Comparison of ENCODE assay signal across 1 cellular context in genomic region chr3:14322667-14323295, GRCh38.
TF ChIP-seq lines count a peak whose summit lies in the region.

No MANE protein-coding gene starts in this region.

TF ChIP-seq in HepG2, 621 proteins besides CTCF, POLR2A, EP300 and RAD21 (continued from another document and continues in another):
- no peak; the same call in 1 of the 2 replicates for TF ChIP-seq ZNF281 (CRISPR knock-in tag; IDR thresholded peaks at IDR 0.05; ENCODE audit: borderline replicate concordance)
- no peak for TF ChIP-seq ATF3 (CRISPR knock-in tag; IDR thresholded peaks at IDR 0.05)
- 0 out of 2 replicates have a peak, but pooled peaks have one; percentile 39 for TF ChIP-seq AHDC1 (CRISPR knock-in tag; IDR thresholded peaks at IDR 0.05; ENCODE audit: borderline replicate concordance)
- no peak for TF ChIP-seq HNRNPUL1 (IDR thresholded peaks at IDR 0.05; ENCODE audit: low read depth, low read length)
- no peak for TF ChIP-seq CAMTA2 (CRISPR knock-in tag; IDR thresholded peaks at IDR 0.05; ENCODE audit: borderline replicate concordance)
- no peak for TF ChIP-seq NFE2L2 (IDR thresholded peaks at IDR 0.05; ENCODE audit: low read length)
- peak; percentile 71 for TF ChIP-seq FOXA3 (CRISPR knock-in tag; IDR thresholded peaks at IDR 0.05)
- TF ChIP-seq PLSCR1 (CRISPR knock-in tag; IDR thresholded peaks at IDR 0.05; ENCODE audit: borderline replicate concordance) = no peak
- TF ChIP-seq CBFB (CRISPR knock-in tag; IDR thresholded peaks at IDR 0.05) = no peak
- no peak for TF ChIP-seq ZBTB21 (CRISPR knock-in tag; IDR thresholded peaks at IDR 0.05)
- no peak for TF ChIP-seq SUZ12 (IDR thresholded peaks at IDR 0.05; ENCODE audit: low read depth, low read length)
- TF ChIP-seq ZBTB33 (CRISPR knock-in tag; IDR thresholded peaks at IDR 0.05) = no peak
- TF ChIP-seq ZNF674 (CRISPR knock-in tag; IDR thresholded peaks at IDR 0.05; ENCODE audit: low read depth) = no peak
- TF ChIP-seq ZMAT3 (CRISPR knock-in tag; conservative IDR thresholded peaks at IDR 0.05) = no peak
- TF ChIP-seq ZNF652 (CRISPR knock-in tag; IDR thresholded peaks at IDR 0.05; ENCODE audit: borderline replicate concordance, low read depth) = no peak
- no peak for TF ChIP-seq HNF1A (IDR thresholded peaks at IDR 0.05; ENCODE audit: low read depth)
- TF ChIP-seq HNF1A (CRISPR knock-in tag; IDR thresholded peaks at IDR 0.05; ENCODE audit: borderline replicate concordance) = no peak
- TF ChIP-seq PAXIP1 (CRISPR knock-in tag; conservative IDR thresholded peaks at IDR 0.05) = peak; percentile 84
- TF ChIP-seq HMGA1 (CRISPR knock-in tag; conservative IDR thresholded peaks at IDR 0.05) = no peak
- TF ChIP-seq ZFP62 (CRISPR knock-in tag; IDR thresholded peaks at IDR 0.05) = no peak
- no peak for TF ChIP-seq NFIC (IDR thresholded peaks at IDR 0.05; ENCODE audit: low read length)
- TF ChIP-seq SETDB1 (CRISPR knock-in tag; IDR thresholded peaks at IDR 0.05; ENCODE audit: borderline replicate concordance) = no peak
- TF ChIP-seq ZNF235 (CRISPR knock-in tag; IDR thresholded peaks at IDR 0.05; ENCODE audit: borderline replicate concordance) = no peak
- no peak for TF ChIP-seq ZNF660 (CRISPR knock-in tag; IDR thresholded peaks at IDR 0.05; ENCODE audit: borderline replicate concordance, low read depth)
- no peak for TF ChIP-seq CERS6 (CRISPR knock-in tag; IDR thresholded peaks at IDR 0.05)
- TF ChIP-seq HNRNPK (IDR thresholded peaks at IDR 0.05; ENCODE audit: low read depth, low read length, poor library complexity, severe bottlenecking) = no peak
- no peak for TF ChIP-seq ZNF30 (CRISPR knock-in tag; IDR thresholded peaks at IDR 0.05)
- peak; percentile 16; the same call in 1 of the 2 replicates for TF ChIP-seq MIER2 (CRISPR knock-in tag; IDR thresholded peaks at IDR 0.05)
- no peak for TF ChIP-seq MTA3 (CRISPR knock-in tag; IDR thresholded peaks at IDR 0.05)
- TF ChIP-seq GATA4 (IDR thresholded peaks at IDR 0.05; ENCODE audit: borderline replicate concordance, low read depth) = no peak
- no peak for TF ChIP-seq ZNF275 (CRISPR knock-in tag; IDR thresholded peaks at IDR 0.05; ENCODE audit: borderline replicate concordance)
- no peak for TF ChIP-seq ZNF205 (CRISPR knock-in tag; IDR thresholded peaks at IDR 0.05)
- TF ChIP-seq GATAD2A (CRISPR knock-in tag; IDR thresholded peaks at IDR 0.05) = no peak
- TF ChIP-seq TBX2 (CRISPR knock-in tag; IDR thresholded peaks at IDR 0.05; ENCODE audit: borderline replicate concordance) = peak; percentile 86
- no peak for TF ChIP-seq ZNF335 (CRISPR knock-in tag; IDR thresholded peaks at IDR 0.05)
- no peak for TF ChIP-seq ZNF530 (CRISPR knock-in tag; IDR thresholded peaks at IDR 0.05; ENCODE audit: low read depth)
- TF ChIP-seq PRMT3 (CRISPR knock-in tag; IDR thresholded peaks at IDR 0.05; ENCODE audit: borderline replicate concordance, low read depth) = no peak
- TF ChIP-seq TSC22D2 (CRISPR knock-in tag; IDR thresholded peaks at IDR 0.05; ENCODE audit: borderline replicate concordance) = no peak
